ENCODE assay signal across 7 cellular contexts in the genomic region with DNA sequence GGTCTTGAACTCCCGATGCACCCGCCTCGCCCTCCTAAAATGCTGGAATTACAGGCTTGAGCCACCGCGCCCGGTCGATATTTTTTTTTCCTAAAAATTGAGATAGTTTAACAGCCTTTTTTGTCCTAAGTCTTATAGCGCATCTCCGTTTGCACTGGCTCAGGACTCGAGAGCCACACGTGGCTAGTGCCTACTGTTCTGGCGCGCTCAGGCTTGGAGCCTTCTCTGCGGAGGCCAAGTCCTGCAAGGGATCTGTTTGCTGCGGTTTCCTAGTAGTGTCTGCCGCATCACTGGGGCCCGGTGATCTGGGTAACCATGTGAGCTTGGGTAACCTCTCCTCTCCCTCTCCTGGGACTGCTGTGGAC. TPM values are rescaled to one million over a fixed set of nuclear protein-coding genes. Genes with fewer than 3 reads are reported as not detected.
DNase-seq lines count a peak whose midpoint lies in the region; ATAC-seq and TF ChIP-seq lines count a peak whose summit lies in the region.

No MANE protein-coding gene starts in this region.

- H3K9me3 Mint-ChIP-seq in T-cell: no peaks in the 10 kb centered on the region

- peaks cover 35 to 39% (median 38%) of the 10 kb centered on the region in 3 donors for H3K4me1 Mint-ChIP-seq in T-cell

- peak overlapping the region; percentile 83 to 93 (median 89) for H3K4me3 Mint-ChIP-seq in T-cell

- H3K36me3 ChIP-seq in psoas muscle (ENCODE audit: insufficient read depth in 1 of 2, low read depth in 1 of 2): peaks cover 8 to 44% of the 10 kb centered on the region in 2 donors

- peaks cover 9% of the 10 kb centered on the region for H3K36me3 Mint-ChIP-seq in T-cell

- H3K27me3 Mint-ChIP-seq in T-cell: no peaks in the 10 kb centered on the region

- H3K9me3 ChIP-seq in psoas muscle: no peaks in the 10 kb centered on the region

- no peak for ATAC-seq in T-cell (replicated peaks in 1 of 4)
- peak; percentile 54 to 65 (median 60) for ATAC-seq in psoas muscle

- no peak for TF ChIP-seq CTCF in HFF-Myc (IDR thresholded peaks at IDR 0.05; ENCODE audit: low read depth, low read length, missing control alignments)
- TF ChIP-seq CTCF in fibroblast of the aortic adventitia (IDR thresholded peaks at IDR 0.05; ENCODE audit: insufficient read depth, low read length): no peak
- TF ChIP-seq CTCF in psoas muscle (IDR thresholded peaks at IDR 0.05): no peak

- peak overlapping the region; percentile 97 for H3K27ac ChIP-seq in psoas muscle

- peaks cover 41% of the 10 kb centered on the region for H3K4me1 ChIP-seq in psoas muscle

- intact Hi-C loops in psoas muscle (cut with DNase I): loop anchor here in 1 of 2 donors (5.0 kb wide), 1 partner anchor 37 kb away; no protein-coding TSS in a partner anchor

- WGBS in psoas muscle, 3 donors: 12 to 26% (median 18%) methylated on average over 17 of the region's 17 CpGs

- H3K4me3 ChIP-seq in HFF-Myc (replicated peaks; ENCODE audit: low read depth, low read length) (peak overlapping the region; percentile 99), fibroblast of the aortic adventitia (ENCODE audit: low read depth, low read length) (peak overlapping the region; percentile 95), psoas muscle (peak overlapping the region; percentile 88)

- H3K27me3 ChIP-seq in psoas muscle (ENCODE audit: insufficient read depth in 3 of 3, low read length in 2 of 3): no peaks in the 10 kb centered on the region

- CTCF ChIA-PET in T-cell (lab: Charles Lee): interaction anchor here in 1 of 2 donors (0.6 to 1.2 kb wide), 2 partner anchors 40 to 250 kb away, joined by 3 to 4 read pairs; a partner anchor contains a TSS

- no peak for DNase-seq in HFF-Myc (ENCODE audit: extremely low read depth, low read depth)
- DNase-seq in T-cell: peak in 1 of 34 experiments; percentile 11
- no peak for DNase-seq in fibroblast of the aortic adventitia (ENCODE audit: low read depth)
- DNase-seq in psoas muscle: no peak
- no peak for DNase-seq in dedifferentiated amniotic fluid mesenchymal stem cell (ENCODE audit: extremely low spot score)
- no peak for DNase-seq in NCI-H1694 (lab: John Stamatoyannopoulos, UW)
- DNase-seq in NCI-H2081 (lab: John Stamatoyannopoulos, UW): no peak

- peak overlapping the region; percentile 82 to 91 for H3K27ac Mint-ChIP-seq in T-cell

- POLR2A ChIA-PET in T-cell (lab: Charles Lee): interaction anchor here (0.6 to 1.2 kb wide), 4 partner anchors 69 to 72 kb away, joined by 3 to 14 read pairs (median 4); no protein-coding TSS in a partner anchor

RNA-seq across cellular contexts. Expression of a gene that starts 0.8 kb away (rescaled TPM):
- total RNA-seq in T-cell (10 to 100 TPM; 38.0 to 47.0 (median 40.7) TPM), fibroblast of the aortic adventitia (ENCODE audit: low replicate concordance) (41.9 and 59.7 TPM in 2 replicates), psoas muscle (100 to 1,000 TPM; 245 to 542 (median 320) TPM)
- 100 to 1,000 TPM; 163 to 225 (median 177) TPM for polyA plus RNA-seq in psoas muscle

RNA-seq across cellular contexts. Expression of a gene that starts 39.9 kb away (rescaled TPM):
- 10 to 100 TPM; 26.5 to 51.3 (median 43.4) TPM for total RNA-seq in T-cell
- total RNA-seq in fibroblast of the aortic adventitia (ENCODE audit: low replicate concordance): 22.0 and 31.4 TPM in 2 replicates
- 10 to 100 TPM; 14.4 to 20.3 (median 16.7) TPM for total RNA-seq in psoas muscle
- polyA plus RNA-seq in psoas muscle: 10 to 100 TPM; 20.0 to 30.5 (median 23.4) TPM

RNA-seq across cellular contexts. Expression of a gene that starts 44.9 kb away (rescaled TPM):
- total RNA-seq in T-cell (1 to 10 TPM; 2.6 to 6.9 (median 4.6) TPM), fibroblast of the aortic adventitia (ENCODE audit: low replicate concordance) (116 and 123 TPM in 2 replicates), psoas muscle (10 to 100 TPM; 25.1 to 52.3 (median 35.7) TPM)
- polyA plus RNA-seq in psoas muscle: 10 to 100 TPM; 33.5 to 48.6 (median 39.1) TPM

RNA-seq across cellular contexts. Expression of a gene that starts 53.2 kb away (rescaled TPM):
- total RNA-seq in T-cell (10 to 100 TPM; 15.9 to 40.0 (median 35.4) TPM), fibroblast of the aortic adventitia (ENCODE audit: low replicate concordance) (37.8 and 86.9 TPM in 2 replicates), psoas muscle (10 to 100 TPM; 29.7 to 35.8 (median 33.4) TPM)
- polyA plus RNA-seq in psoas muscle: 10 to 100 TPM; 24.4 to 79.7 (median 34.7) TPM

Comparison
In these comparisons a context has a peak if more than half of its experiments do, and no peak if none do; other contexts are left out.
1. ATAC-seq: peak in psoas muscle (4 of 4); none in T-cell (0 of 4).
2. Peak in every context shown above with its lines, with median percentiles within 50 percentile points of each other: H3K4me3 ChIP-seq.